ENCODE assay signal across 15 cellular contexts in the genomic region with DNA sequence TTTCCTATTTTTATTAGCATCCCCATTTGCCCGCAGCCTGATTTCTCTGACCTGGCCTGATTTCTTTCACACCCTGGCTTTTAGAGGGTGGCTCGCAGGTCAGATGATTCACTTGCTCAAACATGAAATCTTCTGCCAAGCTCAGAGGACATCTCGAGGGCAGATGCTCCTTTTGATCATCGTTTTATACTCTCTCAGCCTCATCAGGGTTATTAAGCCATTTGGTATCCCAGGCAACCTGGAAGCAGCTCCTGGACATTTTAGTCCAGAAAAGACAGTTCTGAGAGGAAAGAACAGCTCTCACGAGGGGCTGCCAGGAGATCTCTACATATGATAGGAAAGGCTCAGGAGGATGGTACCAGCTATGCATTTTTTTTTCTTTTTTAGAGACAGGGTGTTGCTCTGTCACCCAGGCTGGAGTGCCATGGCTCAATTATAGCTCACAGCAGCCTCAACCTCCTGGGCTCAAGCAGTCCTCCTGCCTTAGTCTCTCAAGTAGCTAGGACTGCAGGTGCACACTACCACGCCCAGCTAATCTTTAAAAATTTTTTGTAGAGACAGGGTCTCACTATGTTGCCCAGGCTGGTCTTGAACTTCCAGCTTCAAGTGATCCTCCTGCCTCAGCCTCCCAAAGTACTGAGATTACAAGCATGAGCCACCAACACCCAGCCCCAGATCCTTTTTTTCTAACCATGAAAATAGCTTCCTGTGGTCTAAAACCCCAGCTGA.
A peak's percentile ranks its signal among the peaks of the same experiment; 100 is the strongest.
DNase-seq lines count a peak whose midpoint lies in the region; ATAC-seq and TF ChIP-seq lines count a peak whose summit lies in the region.
"Had no signal": no experiment of that assay in that cellular context is flagged by ENCODE, and none has a peak within 500 bp of the region (broad histone marks: within the 10 kb centered on the region; RNA-seq: fewer than 3 reads in every experiment).

No MANE protein-coding gene starts in this region.

- no peaks in the 10 kb centered on the region for H3K9me3 ChIP-seq in transverse colon
- H3K9me3 ChIP-seq: neutrophil had no signal

- H3K27ac ChIP-seq in transverse colon, result peak overlapping the region; percentile 54 to 79 (median 62)
- H3K27ac ChIP-seq: C4-2B, HL-60, neutrophil had no signal

- peaks cover 50 to 66% (median 51%) of the 10 kb centered on the region in 3 donors for H3K4me1 Mint-ChIP-seq in T-cell
- H3K4me1 Mint-ChIP-seq in immature natural killer cell, result peaks cover 68 to 80% of the 10 kb centered on the region in 2 donors
- H3K4me1 Mint-ChIP-seq in naive thymus-derived CD8-positive, alpha-beta T cell, result peaks cover 17 to 55% (median 44%) of the 10 kb centered on the region in 4 donors

- WGBS in transverse colon (ENCODE audit: low coverage in 1 of 2), 2 donors, result 72 to 92% methylated on average over 2 to 6 of the region's 6 CpGs

- no peaks in the 10 kb centered on the region for H3K27me3 ChIP-seq in transverse colon

- POLR2A ChIA-PET in T-cell (lab: Charles Lee), result no interaction called here
- POLR2A ChIA-PET in naive thymus-derived CD8-positive, alpha-beta T cell (lab: Charles Lee), result interaction anchor here (1.3 to 1.7 kb wide), 2 partner anchors 9 to 10 kb away, joined by 8 read pairs; no protein-coding TSS in a partner anchor

- H3K9me3 Mint-ChIP-seq in activated naive CD4-positive, alpha-beta T cell treated with anti-CD3 and anti-CD28 coated beads, Interleukin-2, amount 50 U/mL, for 72 hours, result peaks cover 0 to 6% of the 10 kb centered on the region in 2 donors
- H3K9me3 Mint-ChIP-seq in T-cell (peaks cover 4 to 11% (median 8%) of the 10 kb centered on the region in 3 donors), immature natural killer cell (peaks cover 0 to 4% (median 0%) of the 10 kb centered on the region in 6 donors)
- H3K9me3 Mint-ChIP-seq in naive thymus-derived CD8-positive, alpha-beta T cell, result peaks cover 0 to 9% (median 0%) of the 10 kb centered on the region in 9 donors

- no peaks in the 10 kb centered on the region for H3K27me3 Mint-ChIP-seq in T-cell
- peaks cover 2 to 3% (median 2%) of the 10 kb centered on the region in 3 donors for H3K27me3 Mint-ChIP-seq in immature natural killer cell (ENCODE audit: low read depth in 3 of 3)
- no peaks in the 10 kb centered on the region for H3K27me3 Mint-ChIP-seq in naive thymus-derived CD8-positive, alpha-beta T cell

- peak overlapping the region; percentile 71 to 89 for H3K27ac Mint-ChIP-seq in activated naive CD4-positive, alpha-beta T cell treated with anti-CD3 and anti-CD28 coated beads, Interleukin-2, amount 50 U/mL, for 72 hours
- H3K27ac Mint-ChIP-seq in T-cell, result peak overlapping the region; percentile 90 to 94
- H3K27ac Mint-ChIP-seq in immature natural killer cell, result peak overlapping the region; percentile 64 to 91 (median 89)
- peak overlapping the region in 5 of 10 donors; percentile 48 to 85 (median 68) for H3K27ac Mint-ChIP-seq in naive thymus-derived CD8-positive, alpha-beta T cell

- ATAC-seq in activated naive CD4-positive, alpha-beta T cell treated with anti-CD3 and anti-CD28 coated beads, Interleukin-2, amount 50 U/mL, for 72 hours, result no peak
- ATAC-seq in T-cell (replicated peaks in 1 of 4), result no peak
- ATAC-seq in naive thymus-derived CD8-positive, alpha-beta T cell, result no peak

- no peak for TF ChIP-seq EP300 in transverse colon (IDR thresholded peaks at IDR 0.05; ENCODE audit: low read depth)

- DNase-seq in activated naive CD4-positive, alpha-beta T cell treated with anti-CD3 and anti-CD28 coated beads, Interleukin-2, amount 50 U/mL, for 72 hours (ENCODE audit: low spot score in 2 of 2), result no peak
- DNase-seq in activated naive CD4-positive, alpha-beta T cell (lab: John Stamatoyannopoulos, UW), result no peak
- DNase-seq in T-cell, result no peak
- no peak for DNase-seq in immature natural killer cell
- DNase-seq in transverse colon, result no peak
- DNase-seq in A172 (ENCODE audit: low spot score), result no peak
- no peak for DNase-seq in NCI-H345 treated with DMSO at 0.1 percent for 48 hours (lab: John Stamatoyannopoulos, UW; ENCODE audit: unreplicated experiment)
- no peak for DNase-seq in naive thymus-derived CD8-positive, alpha-beta T cell
- DNase-seq: MV-4-11; NCI-H526 treated with DMSO at 0.1 percent for 48 hours; SHP77 treated with DMSO at 0.1 percent for 48 hours; stimulated activated CD8-positive, alpha-beta memory T cell treated with anti-CD3 and anti-CD28 coated beads, Interleukin-4, amount 100 ng/mL, for 48 hours had no signal

- no peaks in the 10 kb centered on the region for H3K36me3 ChIP-seq in transverse colon
- H3K36me3 ChIP-seq: neutrophil had no signal

- TF ChIP-seq POLR2A in transverse colon (IDR thresholded peaks at IDR 0.05), result no peak

- no peak for TF ChIP-seq CTCF in transverse colon (IDR thresholded peaks at IDR 0.05)

- in situ Hi-C loops in transverse colon (cut with MboI; ENCODE audit: low pct_ligation_motif_present in 1 of 4, low pct_unique_long_range_greater_than_20kb in 1 of 4, low sequenced_read_pairs in 3 of 4), result loop anchor here (25.0 kb wide), 7 partner anchors 170 to 895 kb away; a partner anchor contains a TSS

- CTCF ChIA-PET in T-cell (lab: Charles Lee), result interaction anchor here (0.6 to 2.5 kb wide), 7 partner anchors 9 to 543 kb away, joined by 3 to 7 read pairs (median 4); no protein-coding TSS in a partner anchor

- intact Hi-C loops in transverse colon (cut with DNase I; ENCODE audit: low total_unique reads), result no loop called here

- no peak overlapping the region for H3K4me3 ChIP-seq in transverse colon

- H3K4me3 Mint-ChIP-seq in T-cell (peak overlapping the region in 1 of 3 donors; percentile 51), immature natural killer cell (peak overlapping the region; percentile 22 to 74 (median 48))
- peak overlapping the region in 3 of 10 donors; percentile 9 to 35 (median 22) for H3K4me3 Mint-ChIP-seq in naive thymus-derived CD8-positive, alpha-beta T cell

- peaks cover 8 to 18% of the 10 kb centered on the region in 2 donors for H3K36me3 Mint-ChIP-seq in activated naive CD4-positive, alpha-beta T cell treated with anti-CD3 and anti-CD28 coated beads, Interleukin-2, amount 50 U/mL, for 72 hours
- H3K36me3 Mint-ChIP-seq in T-cell, result peaks cover 3% of the 10 kb centered on the region
- peaks cover 0 to 4% (median 0%) of the 10 kb centered on the region in 3 donors for H3K36me3 Mint-ChIP-seq in immature natural killer cell
- peaks cover 0 to 7% (median 4%) of the 10 kb centered on the region in 3 donors for H3K36me3 Mint-ChIP-seq in naive thymus-derived CD8-positive, alpha-beta T cell

- H3K4me1 ChIP-seq in transverse colon, result peaks cover 10 to 22% (median 15%) of the 10 kb centered on the region in 4 donors
